16 cellular contexts compared by ENCODE assay signal in the genomic region with DNA sequence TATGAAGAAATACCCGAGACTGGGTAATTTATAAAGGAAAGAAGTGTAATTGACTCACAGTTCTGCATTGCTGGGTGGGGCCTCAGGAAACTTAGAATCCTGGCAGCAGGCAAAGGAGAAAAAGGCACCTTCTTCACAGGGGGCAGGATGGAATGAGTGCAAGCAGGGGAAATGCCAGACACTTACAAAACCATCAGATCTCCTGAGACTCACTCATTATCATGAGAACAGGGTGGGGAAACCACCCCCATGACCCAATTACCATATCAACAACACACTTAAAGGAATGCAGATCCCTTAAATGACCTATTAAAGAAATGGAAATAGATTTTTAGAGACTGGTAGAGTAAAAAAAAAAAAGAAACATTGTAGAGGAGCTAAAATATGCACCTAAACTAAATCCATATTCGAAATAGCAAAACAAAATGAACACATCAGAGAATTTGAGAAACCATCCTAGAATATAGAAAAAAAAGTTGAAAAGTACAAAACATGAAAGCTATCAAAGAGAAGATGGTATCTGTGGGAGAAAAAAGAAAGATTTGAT.
DNase-seq lines count a peak whose midpoint lies in the region; ATAC-seq and TF ChIP-seq lines count a peak whose summit lies in the region.
"Had no signal": no experiment of that assay in that cellular context is flagged by ENCODE, and none has a peak within 500 bp of the region (broad histone marks: within the 10 kb centered on the region; RNA-seq: fewer than 3 reads in every experiment).

No MANE protein-coding gene starts in this region.

- no peak for ATAC-seq in HG03095 (IDR thresholded peaks at IDR 0.05; ENCODE audit: unreplicated experiment)
- ATAC-seq in left cardiac atrium: no peak

- intact Hi-C loops in left cardiac atrium (cut with DNase I): no loop called here

- TF ChIP-seq CTCF in epithelial cell of esophagus (IDR thresholded peaks at IDR 0.05; ENCODE audit: insufficient read depth, low read depth, low read length, missing control alignments): no peak

- peak; percentile 31 for DNase-seq in NCI-H2171 treated with DMSO at 0.1 percent for 48 hours (lab: John Stamatoyannopoulos, UW)
- no peak for DNase-seq in NCI-H2171 (lab: John Stamatoyannopoulos, UW)
- peak; percentile 13 for DNase-seq in NCI-H69 (lab: John Stamatoyannopoulos, UW)
- peak; percentile 30 for DNase-seq in epithelial cell of esophagus (ENCODE audit: low read depth)
- DNase-seq in iPS-NIHi11 (ENCODE audit: low spot score): peak; percentile 9
- no peak for DNase-seq in UCSD-AML1 (lab: John Stamatoyannopoulos, UW; ENCODE audit: unreplicated experiment)
- DNase-seq in left cardiac atrium: no peak
- DNase-seq: BE2C; CD4-positive, alpha-beta T cell; Kasumi-1; NCI-H1105; NCI-H1694; NCI-H2107; RPMI8226; SJCRH30 had no signal

- no peak overlapping the region for H3K4me3 ChIP-seq in epithelial cell of esophagus (ENCODE audit: low read length)
- H3K4me3 ChIP-seq: SJCRH30 had no signal

Comparison
In these comparisons a context has a peak if more than half of its experiments do, and no peak if none do; other contexts are left out.
1. DNase-seq: peak in NCI-H2171 treated with DMSO at 0.1 percent for 48 hours (single experiment), NCI-H69 (single experiment), epithelial cell of esophagus (single experiment) and iPS-NIHi11 (single experiment); none in NCI-H2171 (single experiment), UCSD-AML1 (single experiment) and left cardiac atrium (single experiment).